In the genomic region with DNA sequence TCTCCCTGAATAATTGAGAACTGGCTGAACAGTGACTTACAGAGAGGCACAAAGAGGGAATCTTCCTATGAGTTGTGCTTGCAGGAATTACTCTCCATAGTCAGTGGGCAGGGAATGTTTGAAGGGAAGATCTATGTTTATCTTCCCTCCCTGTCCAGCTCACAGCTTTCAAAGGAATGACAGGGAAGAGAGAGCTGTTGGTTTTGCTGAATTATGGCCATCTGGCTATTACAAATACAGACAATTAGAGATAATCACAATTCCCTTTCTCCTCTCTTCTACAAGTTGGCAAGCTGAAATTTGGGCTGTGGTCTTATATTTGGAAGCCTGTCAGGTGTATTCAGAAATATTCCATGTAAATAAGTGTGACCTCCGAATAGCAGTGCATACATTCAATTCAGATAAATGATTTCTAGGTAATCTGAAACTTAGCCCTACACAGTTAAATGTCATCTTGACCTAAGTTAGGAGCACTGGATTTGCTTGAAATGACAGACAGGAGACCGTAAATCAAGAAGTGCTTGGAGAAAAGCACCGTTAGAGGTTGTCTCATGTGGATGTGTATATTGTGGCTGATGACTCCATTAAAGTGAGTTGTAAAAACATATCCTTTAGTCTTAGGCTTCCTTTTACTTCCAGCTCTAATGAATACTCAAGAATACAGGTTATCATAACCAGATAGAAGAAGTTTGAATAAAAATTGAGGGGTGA, we compare ENCODE assay signal across 1 cellular context.
TF ChIP-seq lines count a peak whose summit lies in the region.

No MANE protein-coding gene starts in this region.

TF ChIP-seq in GM23338, 12 proteins besides CTCF, POLR2A, EP300 and RAD21 (continued from another document):
- TF ChIP-seq ZNF462 (CRISPR knock-in tag; IDR thresholded peaks at IDR 0.05) (no peak), ZNF331 (CRISPR knock-in tag; IDR thresholded peaks at IDR 0.05; ENCODE audit: low read depth) (no peak), POLR2AphosphoS5 (IDR thresholded peaks at IDR 0.05; ENCODE audit: low read depth) (no peak), EZH2 (IDR thresholded peaks at IDR 0.05; ENCODE audit: low read depth, unreplicated experiment) (no peak), NANOG (IDR thresholded peaks at IDR 0.05; ENCODE audit: borderline replicate concordance) (no peak), REST (IDR thresholded peaks at IDR 0.05; ENCODE audit: unreplicated experiment) (no peak), CREB1 (CRISPR knock-in tag; IDR thresholded peaks at IDR 0.05; ENCODE audit: low read depth) (no peak), JUNB (IDR thresholded peaks at IDR 0.05; ENCODE audit: unreplicated experiment) (no peak)
- TF ChIP-seq, protein P1, sequence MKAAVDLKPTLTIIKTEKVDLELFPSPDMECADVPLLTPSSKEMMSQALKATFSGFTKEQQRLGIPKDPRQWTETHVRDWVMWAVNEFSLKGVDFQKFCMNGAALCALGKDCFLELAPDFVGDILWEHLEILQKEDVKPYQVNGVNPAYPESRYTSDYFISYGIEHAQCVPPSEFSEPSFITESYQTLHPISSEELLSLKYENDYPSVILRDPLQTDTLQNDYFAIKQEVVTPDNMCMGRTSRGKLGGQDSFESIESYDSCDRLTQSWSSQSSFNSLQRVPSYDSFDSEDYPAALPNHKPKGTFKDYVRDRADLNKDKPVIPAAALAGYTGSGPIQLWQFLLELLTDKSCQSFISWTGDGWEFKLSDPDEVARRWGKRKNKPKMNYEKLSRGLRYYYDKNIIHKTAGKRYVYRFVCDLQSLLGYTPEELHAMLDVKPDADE (IDR thresholded peaks at IDR 0.05), result no peak
